Comparison of ENCODE assay signal across 10 cellular contexts in genomic region chr2:233075966-233076339, GRCh38. TPM values are rescaled to one million over a fixed set of nuclear protein-coding genes. Genes with fewer than 3 reads are reported as not detected.
DNase-seq lines count a peak whose midpoint lies in the region; ATAC-seq and TF ChIP-seq lines count a peak whose summit lies in the region.
"Had no signal": no experiment of that assay in that cellular context is flagged by ENCODE, and none has a peak within 500 bp of the region (broad histone marks: within the 10 kb centered on the region; RNA-seq: fewer than 3 reads in every experiment).

No MANE protein-coding gene starts in this region.

- ATAC-seq in GM19351 (IDR thresholded peaks at IDR 0.05; ENCODE audit: unreplicated experiment) = peak; percentile 57
- peak; percentile 51 for ATAC-seq in HG03139 (IDR thresholded peaks at IDR 0.05; ENCODE audit: unreplicated experiment)
- ATAC-seq in activated B cell treated with CpG ODN at 0.5 μM for 24 hours (ENCODE audit: low read depth) = peak; percentile 73
- peak; percentile 80 to 86 for ATAC-seq in naive thymus-derived CD8-positive, alpha-beta T cell

- peak in 3 of 5 donors; percentile 49 to 68 (median 66) for DNase-seq in CD8-positive, alpha-beta memory T cell
- DNase-seq in activated B cell treated with CpG ODN at 0.5 μM for 24 hours = no peak
- DNase-seq in naive thymus-derived CD8-positive, alpha-beta T cell = peak in 5 of 10 donors; percentile 38 to 67 (median 63)
- no peak for DNase-seq in testis
- DNase-seq in NCI-H446 treated with DMSO at 0.1 percent for 48 hours (lab: John Stamatoyannopoulos, UW) = no peak
- DNase-seq in NCI-H187 treated with DMSO at 0.1 percent for 48 hours (lab: John Stamatoyannopoulos, UW) = no peak

- TF ChIP-seq POLR2A in testis (IDR thresholded peaks at IDR 0.05) = no peak

- peaks cover 11% of the 10 kb centered on the region for H3K36me3 ChIP-seq in CD8-positive, alpha-beta memory T cell (ENCODE audit: insufficient read depth, low read length)
- no peaks in the 10 kb centered on the region for H3K36me3 ChIP-seq in testis (ENCODE audit: low read depth, missing control alignments)

- TF ChIP-seq CTCF in activated B cell treated with CpG ODN at 0.5 μM for 24 hours (IDR thresholded peaks at IDR 0.05) (no peak), testis (IDR thresholded peaks at IDR 0.05) (no peak)

- no peak overlapping the region for H3K27ac Mint-ChIP-seq in CD8-positive, alpha-beta memory T cell
- H3K27ac Mint-ChIP-seq in activated B cell treated with CpG ODN at 0.5 μM for 24 hours = no peak overlapping the region
- no peak overlapping the region for H3K27ac Mint-ChIP-seq in naive thymus-derived CD8-positive, alpha-beta T cell

- peaks cover 35 to 51% (median 45%) of the 10 kb centered on the region in 3 donors for H3K4me1 Mint-ChIP-seq in CD8-positive, alpha-beta memory T cell
- H3K4me1 Mint-ChIP-seq in activated B cell treated with CpG ODN at 0.5 μM for 24 hours = peaks cover 47% of the 10 kb centered on the region
- H3K4me1 Mint-ChIP-seq in naive thymus-derived CD8-positive, alpha-beta T cell = peaks cover 22 to 49% (median 38%) of the 10 kb centered on the region in 4 donors

- no peak overlapping the region for H3K4me3 Mint-ChIP-seq in CD8-positive, alpha-beta memory T cell
- H3K4me3 Mint-ChIP-seq in activated B cell treated with CpG ODN at 0.5 μM for 24 hours = no peak overlapping the region
- no peak overlapping the region for H3K4me3 Mint-ChIP-seq in naive thymus-derived CD8-positive, alpha-beta T cell

- H3K9me3 Mint-ChIP-seq in CD8-positive, alpha-beta memory T cell = peaks cover 0 to 4% (median 0%) of the 10 kb centered on the region in 5 donors
- H3K9me3 Mint-ChIP-seq in activated B cell treated with CpG ODN at 0.5 μM for 24 hours = peaks cover 4% of the 10 kb centered on the region
- peaks cover 0 to 5% (median 2%) of the 10 kb centered on the region in 9 donors for H3K9me3 Mint-ChIP-seq in naive thymus-derived CD8-positive, alpha-beta T cell

- H3K36me3 Mint-ChIP-seq in CD8-positive, alpha-beta memory T cell = peaks cover 16 to 39% (median 19%) of the 10 kb centered on the region in 3 donors
- H3K36me3 Mint-ChIP-seq in activated B cell treated with CpG ODN at 0.5 μM for 24 hours (ENCODE audit: low read depth) = peaks cover 32% of the 10 kb centered on the region
- H3K36me3 Mint-ChIP-seq in naive thymus-derived CD8-positive, alpha-beta T cell = peaks cover 7 to 24% (median 11%) of the 10 kb centered on the region in 3 donors

- CTCF ChIA-PET in CD8-positive, alpha-beta memory T cell (lab: Charles Lee) = interaction anchor here (0.7 to 5.8 kb wide), 7 partner anchors 12 to 177 kb away, joined by 3 to 52 read pairs (median 5); partner anchors contain the start of genes ATG16L1 and INPP5D
- CTCF ChIA-PET in activated B cell treated with CpG ODN at 0.5 μM for 24 hours (lab: Charles Lee) = interaction anchor here (0.6 to 2.8 kb wide), 6 partner anchors 8 to 149 kb away, joined by 3 to 24 read pairs (median 4); partner anchors contain the start of gene INPP5D

- 21 to 41% methylated on average over 2 of the region's 2 CpGs for WGBS in testis, 2 donors

- intact Hi-C loops in activated B cell treated with CpG ODN at 0.5 μM for 24 hours (cut with micrococcal nuclease) (loop anchor here (1.0 to 5.0 kb wide), 6 partner anchors 9 to 66 kb away; no protein-coding TSS in a partner anchor), testis (cut with DNase I; ENCODE audit: low total_unique reads) (no loop called here)

- peak overlapping the region; percentile 38 for H3K27ac ChIP-seq in CD8-positive, alpha-beta memory T cell (ENCODE audit: low read depth, low read length)
- no peak overlapping the region for H3K27ac ChIP-seq in testis

- peak overlapping the region; percentile 60 for H3K4me3 ChIP-seq in CD8-positive, alpha-beta memory T cell (ENCODE audit: low read length)
- H3K4me3 ChIP-seq in testis = no peak overlapping the region

- POLR2A ChIA-PET in CD8-positive, alpha-beta memory T cell (lab: Charles Lee) = interaction anchor here (0.8 to 2.5 kb wide), 5 partner anchors 9 to 192 kb away, joined by 3 to 23 read pairs (median 4); partner anchors contain the start of gene INPP5D
- POLR2A ChIA-PET in activated B cell treated with CpG ODN at 0.5 μM for 24 hours (lab: Charles Lee) = interaction anchor here (0.8 to 4.7 kb wide), 12 partner anchors 8 to 69 kb away, joined by 3 to 113 read pairs (median 10); partner anchors contain the start of gene INPP5D
- POLR2A ChIA-PET in naive thymus-derived CD8-positive, alpha-beta T cell (lab: Charles Lee) = interaction anchor here (0.7 to 10.8 kb wide), 8 partner anchors 8 to 174 kb away, joined by 3 to 175 read pairs (median 6); partner anchors contain the start of gene INPP5D

- no peaks in the 10 kb centered on the region for H3K27me3 ChIP-seq in CD8-positive, alpha-beta memory T cell (ENCODE audit: insufficient read depth, low read length, poor library complexity, severe bottlenecking)
- H3K27me3 ChIP-seq in testis = no peaks in the 10 kb centered on the region

- H3K27me3 Mint-ChIP-seq in CD8-positive, alpha-beta memory T cell = no peaks in the 10 kb centered on the region
- no peaks in the 10 kb centered on the region for H3K27me3 Mint-ChIP-seq in activated B cell treated with CpG ODN at 0.5 μM for 24 hours
- no peaks in the 10 kb centered on the region for H3K27me3 Mint-ChIP-seq in naive thymus-derived CD8-positive, alpha-beta T cell

- H3K4me1 ChIP-seq in CD8-positive, alpha-beta memory T cell (ENCODE audit: insufficient read depth, low read length) = peaks cover 84% of the 10 kb centered on the region
- H3K4me1 ChIP-seq in testis = peaks cover 4% of the 10 kb centered on the region

- H3K9me3 ChIP-seq in CD8-positive, alpha-beta memory T cell (ENCODE audit: low read length) = no peaks in the 10 kb centered on the region
- no peaks in the 10 kb centered on the region for H3K9me3 ChIP-seq in testis

RNA-seq across cellular contexts. Expression of gene INPP5D, which starts 15.8 kb away (rescaled TPM):
- 10 to 100 TPM; 49.3 to 51.0 TPM for total RNA-seq in CD8-positive, alpha-beta memory T cell
- polyA plus RNA-seq in CD8-positive, alpha-beta memory T cell = 146 TPM
- total RNA-seq in activated B cell treated with CpG ODN at 0.5 μM for 24 hours = 247 and 275 TPM in 2 replicates
- total RNA-seq in naive thymus-derived CD8-positive, alpha-beta T cell = 100 to 1,000 TPM; 123 to 124 TPM
- 10 to 100 TPM; 36.4 to 88.3 (median 44.7) TPM for polyA plus RNA-seq in naive thymus-derived CD8-positive, alpha-beta T cell
- 10 to 100 TPM in 1 of 2 donors, 1 to 10 TPM in 1; 5.7 to 11.2 TPM for total RNA-seq in testis
- polyA plus RNA-seq in testis (ENCODE audit: insufficient read depth, low read depth, low replicate concordance) = 12.7 TPM

RNA-seq across cellular contexts. Expression of gene NEU2, which starts 43.5 kb away (rescaled TPM):
- not detected for total RNA-seq in CD8-positive, alpha-beta memory T cell
- not detected for polyA plus RNA-seq in CD8-positive, alpha-beta memory T cell
- total RNA-seq in activated B cell treated with CpG ODN at 0.5 μM for 24 hours (not detected in 2 replicates), testis (not detected)
- total RNA-seq in naive thymus-derived CD8-positive, alpha-beta T cell = not detected
- not detected for polyA plus RNA-seq in naive thymus-derived CD8-positive, alpha-beta T cell
- polyA plus RNA-seq in testis (ENCODE audit: insufficient read depth, low read depth, low replicate concordance) = not detected
- total RNA-seq: myocyte had no signal
- polyA plus RNA-seq: adipose tissue had no signal

Comparison
In these comparisons a context has a peak if more than half of its experiments do, and no peak if none do; other contexts are left out.
1. DNase-seq: peak in CD8-positive, alpha-beta memory T cell (3 of 5); none in activated B cell treated with CpG ODN at 0.5 μM for 24 hours (single experiment), testis (single experiment), NCI-H446 treated with DMSO at 0.1 percent for 48 hours (single experiment) and NCI-H187 treated with DMSO at 0.1 percent for 48 hours (single experiment).
2. RNA of gene INPP5D, which starts 15.8 kb away (total RNA-seq): 247 to 275 TPM in activated B cell treated with CpG ODN at 0.5 μM for 24 hours, 123 to 124 TPM in naive thymus-derived CD8-positive, alpha-beta T cell and 49.3 to 51.0 TPM in CD8-positive, alpha-beta memory T cell; 5.7 to 11.2 TPM in testis; every median in the first group is over 4 times any median in the second.
3. Peak in every context shown above with its lines, with median percentiles within 50 percentile points of each other: ATAC-seq.